27 cellular contexts compared by ENCODE assay signal in the genomic region with DNA sequence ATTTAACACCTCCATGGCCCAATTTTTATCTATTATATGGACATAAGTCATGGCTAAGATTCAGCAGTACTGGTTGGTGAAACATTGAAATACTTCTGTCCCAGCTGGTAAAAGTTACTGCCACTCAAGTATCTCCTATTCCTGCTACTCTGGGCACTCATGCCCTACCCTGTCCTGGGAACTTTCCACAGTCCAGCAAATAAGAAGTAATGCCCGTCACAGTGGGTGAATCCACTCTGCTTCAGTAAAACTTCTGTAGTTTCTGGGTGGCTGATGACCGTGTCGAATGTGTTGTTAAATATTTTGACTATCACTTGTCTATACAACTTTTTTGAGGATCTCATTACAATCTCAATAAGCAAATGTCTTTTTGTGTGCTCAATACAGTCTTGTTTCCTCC.
"Had no signal": no experiment of that assay in that cellular context is flagged by ENCODE, and none has a peak within 500 bp of the region (broad histone marks: within the 10 kb centered on the region; RNA-seq: fewer than 3 reads in every experiment).

No MANE protein-coding gene starts in this region.

- DNase-seq: head of caudate nucleus; hippocampal formation; left ventricle myocardium inferior; mesendoderm; naive B cell; natural killer cell; nephron progenitor cell; pancreas; posterior cingulate gyrus; retina; right cardiac atrium; stimulated activated CD4-positive, alpha-beta T cell treated with anti-CD3 and anti-CD28 coated beads, Interleukin-12 subunit alpha, Interleukin-12 subunit beta, amount 100 ng/mL, for 4 hours; stimulated activated CD4-positive, alpha-beta T cell treated with anti-CD3 and anti-CD28 coated beads, Interleukin-15, amount 100 ng/mL, for 24 hours; stimulated activated CD4-positive, alpha-beta T cell treated with anti-CD3 and anti-CD28 coated beads, Interleukin-4, amount 100 ng/mL, for 4 hours; stimulated activated CD8-positive, alpha-beta memory T cell treated with anti-CD3 and anti-CD28 coated beads, Interleukin-4, amount 100 ng/mL, for 48 hours; stimulated activated naive CD4-positive, alpha-beta T cell treated with Interleukin-2 at 50 U/mL for 16 hours; stimulated activated naive CD8-positive, alpha-beta T cell treated with anti-CD3 and anti-CD28 coated beads, Interleukin-15, amount 100 ng/mL, for 72 hours had no signal

- H3K27ac ChIP-seq: left ventricle myocardium inferior, pancreas, prostate gland, skin epidermis, thoracic aorta, tibial nerve, upper lobe of left lung, vagina had no signal

- H3K9me3 Mint-ChIP-seq: mesothelial cell of epicardium; nephron progenitor cell; stimulated activated memory B cell treated with anti-CD40 and anti-IgM and Interleukin-4, amounts not matched to agents 10 μg/mL and 1 μg/mL and 100 μg/mL, for 72 hours; stimulated activated naive CD8-positive, alpha-beta T cell treated with anti-CD3 and anti-CD28 coated beads, Interleukin-15, amount 100 ng/mL, for 72 hours had no signal

- H3K36me3 ChIP-seq: left ventricle myocardium inferior, pancreas, prostate gland, thoracic aorta, tibial nerve, upper lobe of left lung, vagina had no signal

- H3K9me3 ChIP-seq: pancreas, prostate gland, thoracic aorta, upper lobe of left lung, vagina had no signal

- H3K27me3 ChIP-seq: pancreas, tibial nerve, upper lobe of left lung, vagina had no signal

- H3K4me1 ChIP-seq: left ventricle myocardium inferior, pancreas, prostate gland, upper lobe of left lung, vagina had no signal

- ATAC-seq: natural killer cell; right cardiac atrium; sciatic nerve; stimulated activated memory B cell treated with anti-CD40 and anti-IgM and Interleukin-4, amounts not matched to agents 10 μg/mL and 1 μg/mL and 100 μg/mL, for 72 hours; stimulated activated naive CD8-positive, alpha-beta T cell treated with anti-CD3 and anti-CD28 coated beads, Interleukin-15, amount 100 ng/mL, for 72 hours had no signal

- H3K27ac Mint-ChIP-seq: mesothelial cell of epicardium; naive B cell; natural killer cell; nephron progenitor cell; stimulated activated memory B cell treated with anti-CD40 and anti-IgM and Interleukin-4, amounts not matched to agents 10 μg/mL and 1 μg/mL and 100 μg/mL, for 72 hours; stimulated activated naive CD8-positive, alpha-beta T cell treated with anti-CD3 and anti-CD28 coated beads, Interleukin-15, amount 100 ng/mL, for 72 hours had no signal

- H3K4me3 Mint-ChIP-seq: mesothelial cell of epicardium; naive B cell; natural killer cell; nephron progenitor cell; stimulated activated memory B cell treated with anti-CD40 and anti-IgM and Interleukin-4, amounts not matched to agents 10 μg/mL and 1 μg/mL and 100 μg/mL, for 72 hours; stimulated activated naive CD8-positive, alpha-beta T cell treated with anti-CD3 and anti-CD28 coated beads, Interleukin-15, amount 100 ng/mL, for 72 hours had no signal

- H3K4me3 ChIP-seq: left ventricle myocardium inferior, lung, pancreas, prostate gland, skin epidermis, thoracic aorta, tibial nerve, upper lobe of left lung, vagina had no signal

- H3K36me3 Mint-ChIP-seq: mesothelial cell of epicardium; naive B cell; natural killer cell; stimulated activated memory B cell treated with anti-CD40 and anti-IgM and Interleukin-4, amounts not matched to agents 10 μg/mL and 1 μg/mL and 100 μg/mL, for 72 hours had no signal

- H3K4me1 Mint-ChIP-seq: naive B cell; natural killer cell; stimulated activated memory B cell treated with anti-CD40 and anti-IgM and Interleukin-4, amounts not matched to agents 10 μg/mL and 1 μg/mL and 100 μg/mL, for 72 hours; stimulated activated naive CD8-positive, alpha-beta T cell treated with anti-CD3 and anti-CD28 coated beads, Interleukin-15, amount 100 ng/mL, for 72 hours had no signal
